ENCODE assay signal across 9 cellular contexts in the genomic region with DNA sequence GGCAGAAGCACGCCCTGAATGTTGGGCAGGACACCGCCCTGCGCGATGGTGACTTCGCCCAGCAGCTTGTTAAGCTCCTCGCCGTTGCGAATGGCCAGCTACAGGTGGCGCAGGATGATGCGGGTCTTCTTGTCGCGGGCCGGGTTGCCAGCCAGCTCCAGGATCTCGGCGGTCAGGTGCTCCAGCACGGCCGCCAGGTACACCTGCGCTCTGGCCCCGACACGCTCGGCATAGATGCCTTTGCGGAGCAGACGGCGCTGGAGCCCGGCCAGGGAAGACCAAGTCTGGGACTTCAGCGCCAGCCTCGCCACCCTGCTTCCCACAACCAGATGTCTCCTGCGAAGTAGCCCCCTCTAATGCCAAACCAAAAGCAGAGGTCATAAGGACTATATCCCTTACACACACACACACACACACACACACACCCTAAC. TPM values are rescaled to one million over a fixed set of nuclear protein-coding genes. Genes with fewer than 3 reads are reported as not detected.
DNase-seq lines count a peak whose midpoint lies in the region; ATAC-seq and TF ChIP-seq lines count a peak whose summit lies in the region.
"Had no signal": no experiment of that assay in that cellular context is flagged by ENCODE, and none has a peak within 500 bp of the region (broad histone marks: within the 10 kb centered on the region; RNA-seq: fewer than 3 reads in every experiment).

No MANE protein-coding gene starts in this region.

- peak overlapping the region; percentile 72 for H3K4me3 Mint-ChIP-seq in activated T-helper 17 cell treated with anti-CD3 and anti-CD28 coated beads, Interleukin-2, amount 50 U/mL, for 72 hours
- H3K4me3 Mint-ChIP-seq in stimulated activated memory B cell treated with anti-CD40 and anti-IgM and Interleukin-4, amounts not matched to agents 10 μg/mL and 1 μg/mL and 100 μg/mL, for 72 hours: peak overlapping the region; percentile 66

- H3K36me3 ChIP-seq in iPS-15b (ENCODE audit: control insufficient read depth, insufficient read depth, low read length) (no peaks in the 10 kb centered on the region), tibial nerve (no peaks in the 10 kb centered on the region)

- H3K27me3 Mint-ChIP-seq in activated T-helper 17 cell treated with anti-CD3 and anti-CD28 coated beads, Interleukin-2, amount 50 U/mL, for 72 hours: peaks cover 3% of the 10 kb centered on the region
- H3K27me3 Mint-ChIP-seq in stimulated activated memory B cell treated with anti-CD40 and anti-IgM and Interleukin-4, amounts not matched to agents 10 μg/mL and 1 μg/mL and 100 μg/mL, for 72 hours: peaks cover 13% of the 10 kb centered on the region

- H3K27ac Mint-ChIP-seq in activated T-helper 17 cell treated with anti-CD3 and anti-CD28 coated beads, Interleukin-2, amount 50 U/mL, for 72 hours: no peak overlapping the region
- H3K27ac Mint-ChIP-seq in stimulated activated memory B cell treated with anti-CD40 and anti-IgM and Interleukin-4, amounts not matched to agents 10 μg/mL and 1 μg/mL and 100 μg/mL, for 72 hours: no peak overlapping the region

- WGBS in tibial nerve, 2 donors: 77 to 79% methylated on average over 10 to 28 of the region's 28 CpGs

- ATAC-seq in activated T-helper 17 cell treated with anti-CD3 and anti-CD28 coated beads, Interleukin-2, amount 50 U/mL, for 72 hours (replicated peaks): peak; percentile 81
- ATAC-seq in stimulated activated memory B cell treated with anti-CD40 and anti-IgM and Interleukin-4, amounts not matched to agents 10 μg/mL and 1 μg/mL and 100 μg/mL, for 72 hours: peak; percentile 36
- no peak for ATAC-seq in GM21423 (IDR thresholded peaks at IDR 0.05; ENCODE audit: unreplicated experiment)
- no peak for ATAC-seq in HG02884 (IDR thresholded peaks at IDR 0.05; ENCODE audit: unreplicated experiment)
- no peak for ATAC-seq in HG03439 (IDR thresholded peaks at IDR 0.05; ENCODE audit: unreplicated experiment)

- H3K36me3 Mint-ChIP-seq in activated T-helper 17 cell treated with anti-CD3 and anti-CD28 coated beads, Interleukin-2, amount 50 U/mL, for 72 hours (ENCODE audit: low read depth): no peaks in the 10 kb centered on the region
- peaks cover 5% of the 10 kb centered on the region for H3K36me3 Mint-ChIP-seq in stimulated activated memory B cell treated with anti-CD40 and anti-IgM and Interleukin-4, amounts not matched to agents 10 μg/mL and 1 μg/mL and 100 μg/mL, for 72 hours

- H3K4me1 Mint-ChIP-seq in activated T-helper 17 cell treated with anti-CD3 and anti-CD28 coated beads, Interleukin-2, amount 50 U/mL, for 72 hours: no peaks in the 10 kb centered on the region
- no peaks in the 10 kb centered on the region for H3K4me1 Mint-ChIP-seq in stimulated activated memory B cell treated with anti-CD40 and anti-IgM and Interleukin-4, amounts not matched to agents 10 μg/mL and 1 μg/mL and 100 μg/mL, for 72 hours

- TF ChIP-seq EP300 in tibial nerve (IDR thresholded peaks at IDR 0.05): no peak

- no peak overlapping the region for H3K27ac ChIP-seq in tibial nerve
- H3K27ac ChIP-seq: dorsolateral prefrontal cortex had no signal

- H3K27me3 ChIP-seq in iPS-15b (ENCODE audit: control insufficient read depth, insufficient read depth, low read length) (peaks cover 2% of the 10 kb centered on the region), tibial nerve (no peaks in the 10 kb centered on the region)

- H3K4me3 ChIP-seq in iPS-15b (ENCODE audit: low read depth, low read length) (peak overlapping the region; percentile 19), tibial nerve (peak overlapping the region in 1 of 4 donors; percentile 6)

- H3K4me1 ChIP-seq in iPS-15b (ENCODE audit: control insufficient read depth, insufficient read depth, low read length): no peaks in the 10 kb centered on the region
- no peaks in the 10 kb centered on the region for H3K4me1 ChIP-seq in tibial nerve

- no peaks in the 10 kb centered on the region for H3K9me3 ChIP-seq in iPS-15b (ENCODE audit: control insufficient read depth, insufficient read depth, low read length)
- no peaks in the 10 kb centered on the region for H3K9me3 ChIP-seq in tibial nerve

- peak; percentile 18 for DNase-seq in M059J (ENCODE audit: low read depth)
- no peak for DNase-seq in tibial nerve (ENCODE audit: low spot score in 2 of 2)

- TF ChIP-seq POLR2A in tibial nerve (IDR thresholded peaks at IDR 0.05): no peak

- TF ChIP-seq CTCF in tibial nerve (IDR thresholded peaks at IDR 0.05): no peak

- H3K9ac ChIP-seq in iPS-15b (ENCODE audit: low read depth, low read length): no peak overlapping the region

- H3K9me3 Mint-ChIP-seq in activated T-helper 17 cell treated with anti-CD3 and anti-CD28 coated beads, Interleukin-2, amount 50 U/mL, for 72 hours: no peaks in the 10 kb centered on the region
- peaks cover 4% of the 10 kb centered on the region for H3K9me3 Mint-ChIP-seq in stimulated activated memory B cell treated with anti-CD40 and anti-IgM and Interleukin-4, amounts not matched to agents 10 μg/mL and 1 μg/mL and 100 μg/mL, for 72 hours

RNA-seq across cellular contexts. Expression of a gene that starts 8.0 kb away (rescaled TPM):
- not detected in 2 replicates for total RNA-seq in M059J (2014; rRNA removed; shearing (Covaris generic))
- under 1 TPM; 0.21 to 0.67 TPM for total RNA-seq in activated T-helper 17 cell treated with anti-CD3 and anti-CD28 coated beads, Interleukin-2, amount 50 U/mL, for 72 hours
- total RNA-seq in tibial nerve: not detected

RNA-seq across cellular contexts. Expression of a gene that starts 48.4 kb away (rescaled TPM):
- not detected in 2 replicates for total RNA-seq in M059J (2014; rRNA removed; shearing (Covaris generic))
- not detected for total RNA-seq in activated T-helper 17 cell treated with anti-CD3 and anti-CD28 coated beads, Interleukin-2, amount 50 U/mL, for 72 hours
- not detected for total RNA-seq in tibial nerve
- total RNA-seq: dorsolateral prefrontal cortex had no signal

RNA-seq across cellular contexts. Expression of a gene that starts 50.2 kb away (rescaled TPM):
- total RNA-seq in M059J (2014; rRNA removed; shearing (Covaris generic)): not detected in 2 replicates
- not detected for total RNA-seq in activated T-helper 17 cell treated with anti-CD3 and anti-CD28 coated beads, Interleukin-2, amount 50 U/mL, for 72 hours
- total RNA-seq in tibial nerve: not detected
- total RNA-seq: dorsolateral prefrontal cortex had no signal

Comparison
In these comparisons a context has a peak if more than half of its experiments do, and no peak if none do; other contexts are left out.
1. ATAC-seq: peak in activated T-helper 17 cell treated with anti-CD3 and anti-CD28 coated beads, Interleukin-2, amount 50 U/mL, for 72 hours (single experiment) and stimulated activated memory B cell treated with anti-CD40 and anti-IgM and Interleukin-4, amounts not matched to agents 10 μg/mL and 1 μg/mL and 100 μg/mL, for 72 hours (single experiment); none in GM21423 (single experiment), HG02884 (single experiment) and HG03439 (single experiment).